20 cellular contexts compared by ENCODE assay signal in the genomic region with DNA sequence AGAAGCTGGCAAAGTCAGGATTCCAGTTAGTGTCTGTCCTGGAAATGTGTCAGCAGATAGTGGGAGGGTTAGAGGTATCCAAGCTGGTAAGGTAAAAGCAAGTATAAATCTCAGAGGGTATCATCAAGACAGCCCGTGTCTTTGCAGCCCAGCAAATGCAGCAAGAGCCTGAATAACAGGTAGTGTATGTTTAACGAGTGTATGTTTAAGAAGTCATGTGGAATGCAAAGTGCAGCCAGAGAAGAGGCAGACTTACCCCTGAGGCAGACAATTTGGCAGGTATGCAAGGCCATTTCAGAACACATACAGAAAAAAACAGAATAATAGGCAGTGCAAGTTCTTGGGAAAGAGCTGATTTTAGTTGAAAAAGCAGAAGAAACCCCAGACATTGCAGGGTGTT.
"Had no signal": no experiment of that assay in that cellular context is flagged by ENCODE, and none has a peak within 500 bp of the region (broad histone marks: within the 10 kb centered on the region; RNA-seq: fewer than 3 reads in every experiment).

No MANE protein-coding gene starts in this region.

- H3K36me3 ChIP-seq: SJSA1 had no signal

- H3K4me1 ChIP-seq: SJSA1 had no signal

- H3K27me3 ChIP-seq: SJSA1 had no signal

- H3K27ac ChIP-seq: SJSA1, SK-N-MC had no signal

- H3K4me3 ChIP-seq: SJSA1, SK-N-MC had no signal

- FAIRE-seq: RCC 7860 had no signal

- DNase-seq: KBM-7, MM.1S, NCI-H1092 treated with DMSO at 0.1 percent for 48 hours, NCI-H1436, NCI-H187, NCI-H2029, NCI-H2081 treated with DMSO at 0.1 percent for 48 hours, NCI-H2171, NCI-H226, NCI-H446, NCI-H510A, NCI-H524 treated with DMSO at 0.1 percent for 48 hours, NCI-H69, NCI-H774, Right ventricle myocardium superior, RPMI8226, SIG-M5 had no signal
